Comparison of ENCODE assay signal across 12 cellular contexts in the genomic region with DNA sequence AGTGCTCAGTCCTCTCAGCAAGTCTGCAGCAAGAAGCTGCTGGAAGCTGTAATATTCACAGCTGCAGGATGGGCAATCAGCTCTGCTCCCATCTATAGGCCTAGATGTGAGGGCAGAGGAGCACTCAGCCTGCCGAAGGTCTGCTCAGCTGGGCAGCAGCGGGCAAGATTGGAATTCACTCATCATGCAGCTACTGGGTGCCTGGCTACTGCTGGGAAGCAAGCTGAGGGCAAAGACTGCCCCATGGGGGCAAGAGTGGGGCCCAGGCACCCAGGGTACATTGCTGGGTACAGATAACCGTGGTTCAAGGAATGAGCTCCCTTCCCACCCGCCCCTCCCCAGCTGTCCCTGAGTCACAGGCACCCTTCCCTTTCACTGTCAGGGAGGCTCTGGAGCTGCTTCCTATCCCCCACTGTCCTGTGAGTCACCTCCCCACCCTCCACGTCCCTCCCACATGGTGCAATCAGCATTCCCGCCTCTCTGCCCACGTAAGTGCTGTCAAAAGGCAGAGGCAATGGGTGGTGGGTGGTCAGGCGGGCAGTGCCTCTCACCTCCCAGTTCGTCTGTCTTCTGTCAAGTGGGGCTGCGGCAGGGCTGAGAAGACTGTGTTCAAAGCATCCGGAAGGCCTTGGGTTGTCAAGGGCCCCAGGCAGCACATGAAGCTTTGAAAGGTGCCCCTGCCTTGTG.
DNase-seq lines count a peak whose midpoint lies in the region; ATAC-seq, FAIRE-seq and TF ChIP-seq lines count a peak whose summit lies in the region.
"Had no signal": no experiment of that assay in that cellular context is flagged by ENCODE, and none has a peak within 500 bp of the region (broad histone marks: within the 10 kb centered on the region; RNA-seq: fewer than 3 reads in every experiment).

No MANE protein-coding gene starts in this region.

- peaks cover 4% of the 10 kb centered on the region for H3K4me1 Mint-ChIP-seq in glutamatergic neuron (ENCODE audit: low read depth, unreplicated experiment)
- H3K4me1 Mint-ChIP-seq: IgD-negative memory B cell had no signal

- no peaks in the 10 kb centered on the region for H4K20me1 ChIP-seq in fibroblast of lung (ENCODE audit: control insufficient read depth, extremely low read depth, insufficient read depth, low read length)

- H3K27me3 Mint-ChIP-seq in glutamatergic neuron (ENCODE audit: unreplicated experiment) = peaks cover 6% of the 10 kb centered on the region
- H3K27me3 Mint-ChIP-seq: IgD-negative memory B cell had no signal

- H3K4me1 ChIP-seq in fibroblast of lung (ENCODE audit: control insufficient read depth, extremely low read depth, insufficient read depth, low read length) (no peaks in the 10 kb centered on the region), Peyer's patch (no peaks in the 10 kb centered on the region)
- H3K4me1 ChIP-seq: lower lobe of right lung had no signal

- H3K9ac ChIP-seq in fibroblast of lung (ENCODE audit: insufficient read depth, low read length) = no peak overlapping the region

- H3K36me3 Mint-ChIP-seq in glutamatergic neuron (ENCODE audit: unreplicated experiment) = no peaks in the 10 kb centered on the region
- H3K36me3 Mint-ChIP-seq: IgD-negative memory B cell had no signal

- no peak overlapping the region for H3K4me3 Mint-ChIP-seq in glutamatergic neuron (ENCODE audit: unreplicated experiment)
- H3K4me3 Mint-ChIP-seq: IgD-negative memory B cell had no signal

- FAIRE-seq in H54 (lab: Jason Lieb, UNC) = peak; percentile 55

- no peak overlapping the region for H3K4me2 ChIP-seq in fibroblast of lung (ENCODE audit: extremely low read depth, insufficient read depth, low read length)

- TF ChIP-seq CTCF in fibroblast of lung (conservative IDR thresholded peaks at IDR 0.05 in 1 of 2, IDR thresholded peaks at IDR 0.05 in 1 of 2; ENCODE audit: low read depth in 1 of 2, low read length in 2 of 2) (no peak), glutamatergic neuron (IDR thresholded peaks at IDR 0.05; ENCODE audit: partially characterized antibody, unreplicated experiment) (no peak), Peyer's patch (IDR thresholded peaks at IDR 0.05) (no peak)

- H2AFZ ChIP-seq in fibroblast of lung (ENCODE audit: low read length) = no peak overlapping the region

- H3K36me3 ChIP-seq in fibroblast of lung (ENCODE audit: control insufficient read depth, insufficient read depth, low read length) (no peaks in the 10 kb centered on the region), Peyer's patch (no peaks in the 10 kb centered on the region)
- H3K36me3 ChIP-seq: lower lobe of right lung had no signal

- no peak overlapping the region for H3K27ac Mint-ChIP-seq in glutamatergic neuron (ENCODE audit: unreplicated experiment)
- H3K27ac Mint-ChIP-seq: IgD-negative memory B cell had no signal

- no peaks in the 10 kb centered on the region for H3K9me3 ChIP-seq in fibroblast of lung (ENCODE audit: control insufficient read depth, insufficient read depth, low read depth, low read length)
- H3K9me3 ChIP-seq in Peyer's patch = no peaks in the 10 kb centered on the region
- H3K9me3 ChIP-seq: lower lobe of right lung had no signal

- TF ChIP-seq POLR2A in H54 (IDR thresholded peaks at IDR 0.05; ENCODE audit: low read depth, low read length) (no peak), Peyer's patch (IDR thresholded peaks at IDR 0.05) (no peak)

- no peak for ATAC-seq in HG02970 (IDR thresholded peaks at IDR 0.05; ENCODE audit: low FRiP score, unreplicated experiment)

- H3K79me2 ChIP-seq in fibroblast of lung (ENCODE audit: control insufficient read depth, insufficient read depth, low read length) = no peaks in the 10 kb centered on the region

- no peak overlapping the region for H3K27ac ChIP-seq in fibroblast of lung (ENCODE audit: insufficient read depth, low read length)
- no peak overlapping the region for H3K27ac ChIP-seq in Peyer's patch
- H3K27ac ChIP-seq: lower lobe of right lung, SK-N-MC had no signal

- H3K9me3 Mint-ChIP-seq in glutamatergic neuron (ENCODE audit: unreplicated experiment) = peaks cover 2% of the 10 kb centered on the region
- H3K9me3 Mint-ChIP-seq: IgD-negative memory B cell had no signal

- H3K27me3 ChIP-seq in fibroblast of lung (ENCODE audit: control insufficient read depth, insufficient read depth, low read length) = no peaks in the 10 kb centered on the region
- H3K27me3 ChIP-seq in Peyer's patch = no peaks in the 10 kb centered on the region

- peak; percentile 82 for DNase-seq in H54 (ENCODE audit: insufficient read length, low spot score)
- DNase-seq in RPMI7951 (ENCODE audit: low read depth) = peak; percentile 72
- peak; percentile 81 to 88 for DNase-seq in fibroblast of lung (ENCODE audit: low read depth in 2 of 2)
- peak; percentile 72 for DNase-seq in skeletal muscle cell (ENCODE audit: low read depth)
- DNase-seq in glutamatergic neuron = no peak
- DNase-seq in Peyer's patch = no peak
- no peak for DNase-seq in NOMO-1 (lab: John Stamatoyannopoulos, UW; ENCODE audit: unreplicated experiment in 2 of 2)
- DNase-seq: lower lobe of right lung, retina had no signal

- no peak overlapping the region for H3K4me3 ChIP-seq in fibroblast of lung (replicated peaks in 1 of 4; ENCODE audit: control extremely low read depth in 1 of 4, insufficient read depth in 1 of 4, low read depth in 3 of 4, low read length in 4 of 4)
- no peak overlapping the region for H3K4me3 ChIP-seq in skeletal muscle cell (ENCODE audit: low read depth, low read length)
- no peak overlapping the region for H3K4me3 ChIP-seq in Peyer's patch
- H3K4me3 ChIP-seq: lower lobe of right lung, SK-N-MC had no signal

Comparison
In these comparisons a context has a peak if more than half of its experiments do, and no peak if none do; other contexts are left out.
1. DNase-seq: peak in H54 (single experiment), RPMI7951 (single experiment), fibroblast of lung (2 of 2) and skeletal muscle cell (single experiment); none in glutamatergic neuron (single experiment), Peyer's patch (0 of 3) and NOMO-1 (0 of 2).